In genomic region chr5:143968071-143968878, GRCh38 we compare ENCODE assay signal across 8 cellular contexts.
DNase-seq lines count a peak whose midpoint lies in the region; ATAC-seq and TF ChIP-seq lines count a peak whose summit lies in the region.

No MANE protein-coding gene starts in this region.

- ATAC-seq in GM18505 (IDR thresholded peaks at IDR 0.05; ENCODE audit: unreplicated experiment) (peak; percentile 66), HG03378 (IDR thresholded peaks at IDR 0.05; ENCODE audit: unreplicated experiment) (no peak)
- peak; percentile 47 for ATAC-seq in stimulated activated memory B cell treated with anti-CD40 and anti-IgM and Interleukin-4, amounts not matched to agents 10 μg/mL and 1 μg/mL and 100 μg/mL, for 72 hours

- CTCF ChIA-PET in BJ (lab: Yijun Ruan, JAX) = interaction anchor here (0.6 to 1.4 kb wide), 11 partner anchors 9 to 1068 kb away, joined by 3 to 8 read pairs (median 3); no protein-coding TSS in a partner anchor
- CTCF ChIA-PET in RWPE1 (lab: Yijun Ruan, JAX) = interaction anchor here (0.5 to 1.3 kb wide), 25 partner anchors 8 to 1512 kb away, joined by 3 to 6 read pairs (median 4); partner anchors contain the start of gene NR3C1

- H3K36me3 Mint-ChIP-seq in stimulated activated memory B cell treated with anti-CD40 and anti-IgM and Interleukin-4, amounts not matched to agents 10 μg/mL and 1 μg/mL and 100 μg/mL, for 72 hours = no peaks in the 10 kb centered on the region

- TF ChIP-seq CTCF in BJ (IDR thresholded peaks at IDR 0.05; ENCODE audit: insufficient read depth, low read depth, low read length) = 0 out of 2 replicates have a peak, but pooled peaks have one; percentile 33
- TF ChIP-seq CTCF in RWPE1 (conservative IDR thresholded peaks at IDR 0.05; ENCODE audit: low read depth) = peak; percentile 63

- TF ChIP-seq POLR2A in GM18505 (IDR thresholded peaks at IDR 0.05; ENCODE audit: borderline replicate concordance, extremely low read depth, insufficient read depth, insufficient read length) = no peak

- no peak overlapping the region for H3K4me3 Mint-ChIP-seq in stimulated activated memory B cell treated with anti-CD40 and anti-IgM and Interleukin-4, amounts not matched to agents 10 μg/mL and 1 μg/mL and 100 μg/mL, for 72 hours

- H3K36me3 ChIP-seq in BJ (ENCODE audit: control insufficient read depth, insufficient read depth, low read length) = no peaks in the 10 kb centered on the region

- POLR2A ChIA-PET in BJ (lab: Charles Lee) = interaction anchor here (0.7 kb wide), 1 partner anchor 425 kb away, joined by 6 read pairs; no protein-coding TSS in a partner anchor
- POLR2A ChIA-PET in RWPE1 (lab: Yijun Ruan, JAX; ENCODE audit: low non-redundant PET) = no interaction called here

- no peak overlapping the region for H3K27ac ChIP-seq in RWPE1

- peaks cover under 1% of the 10 kb centered on the region for H3K9me3 Mint-ChIP-seq in stimulated activated memory B cell treated with anti-CD40 and anti-IgM and Interleukin-4, amounts not matched to agents 10 μg/mL and 1 μg/mL and 100 μg/mL, for 72 hours

- no peaks in the 10 kb centered on the region for H3K27me3 ChIP-seq in BJ (ENCODE audit: control insufficient read depth, insufficient read depth, low read length)

- in situ Hi-C loops in KBM-7 (cut with MboI; ENCODE audit: low pct_unique_long_range_greater_than_20kb, low sequenced_read_pairs) = no loop called here

- DNase-seq in BJ (ENCODE audit: low read depth) = peak; percentile 38
- peak; percentile 29 for DNase-seq in KBM-7
- DNase-seq in RWPE1 (ENCODE audit: low spot score) = peak; percentile 58
- peak; percentile 62 for DNase-seq in glomerular visceral epithelial cell (ENCODE audit: extremely low spot score)
- no peak for DNase-seq in cerebellar nuclear complex (lab: John Stamatoyannopoulos, UW)

- no peak overlapping the region for H3K27ac Mint-ChIP-seq in stimulated activated memory B cell treated with anti-CD40 and anti-IgM and Interleukin-4, amounts not matched to agents 10 μg/mL and 1 μg/mL and 100 μg/mL, for 72 hours

- H3K27me3 Mint-ChIP-seq in stimulated activated memory B cell treated with anti-CD40 and anti-IgM and Interleukin-4, amounts not matched to agents 10 μg/mL and 1 μg/mL and 100 μg/mL, for 72 hours = peaks cover 20% of the 10 kb centered on the region

- H3K4me3 ChIP-seq in BJ (ENCODE audit: low read depth, low read length) = no peak overlapping the region

- peaks cover 1% of the 10 kb centered on the region for H3K4me1 Mint-ChIP-seq in stimulated activated memory B cell treated with anti-CD40 and anti-IgM and Interleukin-4, amounts not matched to agents 10 μg/mL and 1 μg/mL and 100 μg/mL, for 72 hours

Comparison
In these comparisons a context has a peak if more than half of its experiments do, and no peak if none do; other contexts are left out.
1. DNase-seq: peak in BJ (single experiment), KBM-7 (single experiment), RWPE1 (single experiment) and glomerular visceral epithelial cell (single experiment); none in cerebellar nuclear complex (0 of 2).